Comparison of ENCODE assay signal across 10 cellular contexts in the genomic region with DNA sequence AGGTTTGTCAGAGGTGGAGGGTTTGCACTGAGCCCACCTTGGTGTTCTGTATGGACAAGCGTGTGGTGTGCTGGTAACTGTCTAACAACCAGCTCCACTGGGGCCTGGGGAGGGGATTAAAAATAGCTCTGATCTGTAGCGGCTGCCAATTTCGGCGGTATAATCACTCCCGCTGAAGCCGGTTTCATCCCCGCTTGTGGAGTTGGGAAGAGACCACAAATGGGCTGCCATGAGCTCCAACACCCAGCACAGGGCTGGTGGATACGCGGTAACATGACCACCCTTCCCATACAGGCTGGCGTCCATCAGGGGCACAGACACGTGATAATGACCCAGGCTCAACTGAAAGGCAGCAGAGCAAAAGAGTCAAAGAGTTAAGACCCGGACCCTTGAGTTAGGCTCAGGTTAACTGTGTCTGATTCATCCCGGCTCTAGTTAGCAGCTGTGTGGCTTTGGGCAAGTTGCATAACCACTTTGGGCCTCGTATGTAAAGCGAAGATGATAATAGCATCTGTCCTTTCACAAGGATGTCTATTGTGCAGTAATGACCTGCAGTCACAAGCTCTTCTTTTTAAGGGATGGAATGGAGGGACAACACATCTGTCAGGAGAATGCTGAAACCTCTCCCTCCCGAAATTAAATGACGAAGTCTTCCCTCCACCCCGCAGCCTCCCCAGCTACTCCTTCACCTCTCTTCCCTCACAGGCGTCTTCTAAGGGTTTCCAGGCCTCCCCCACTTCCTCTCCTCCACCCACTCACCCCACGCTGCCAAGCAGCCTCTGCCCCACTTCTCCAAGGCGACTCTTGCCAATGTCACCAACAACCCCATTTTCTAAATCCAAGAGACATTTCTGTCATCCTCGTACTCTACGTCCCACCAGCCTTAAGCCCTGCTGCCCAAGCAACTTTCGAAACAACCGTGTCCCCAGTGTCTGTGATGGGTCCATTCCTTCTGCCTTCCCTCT.
DNase-seq lines count a peak whose midpoint lies in the region; ATAC-seq, FAIRE-seq and TF ChIP-seq lines count a peak whose summit lies in the region.
"Had no signal": no experiment of that assay in that cellular context is flagged by ENCODE, and none has a peak within 500 bp of the region (broad histone marks: within the 10 kb centered on the region; RNA-seq: fewer than 3 reads in every experiment).

No MANE protein-coding gene starts in this region.

- DNase-seq in activated CD4-positive, alpha-beta T cell treated with anti-CD3 and anti-CD28 coated beads, Interleukin-2, amount 10 ng/mL, durations not matched to agents 24 days and 14 days = no peak
- DNase-seq in activated CD4-positive, alpha-beta T cell treated with anti-CD3 and anti-CD28 coated beads for 48 hours = no peak
- peak; percentile 56 for DNase-seq in NOMO-1 treated with dmso at 0.1 percent for 144 hours (lab: John Stamatoyannopoulos, UW; ENCODE audit: unreplicated experiment)
- no peak for DNase-seq in GM12878 (ENCODE audit: low read depth, low spot score)
- DNase-seq in spleen = peak; percentile 63
- DNase-seq in COR-L47 (lab: John Stamatoyannopoulos, UW) = no peak

- H3K27me3 ChIP-seq in GM12878 (replicated peaks in 1 of 2; ENCODE audit: control insufficient read depth in 2 of 2, insufficient read depth in 2 of 2, low read length in 1 of 2) (no peaks in the 10 kb centered on the region), spleen (replicated peaks in 1 of 7) (peaks cover 0 to 25% (median 0%) of the 10 kb centered on the region in 7 donors)
- H3K27me3 ChIP-seq: dorsolateral prefrontal cortex, SJSA1 had no signal

- no TSS peak for BruUV-seq in GM12878 (replicated peaks; lab: Mats Ljungman, UMichigan)

- no peak overlapping the region for H2AFZ ChIP-seq in GM12878 (ENCODE audit: control insufficient read depth, low read depth, low read length)

- no peak for TF ChIP-seq POLR2A in GM12878 (IDR thresholded peaks at IDR 0.05; ENCODE audit: low read depth, low read length)
- no peak for TF ChIP-seq POLR2A in spleen (IDR thresholded peaks at IDR 0.05)

- no peak overlapping the region for H3K4me2 ChIP-seq in GM12878 (ENCODE audit: control insufficient read depth, insufficient read depth)

- no peak overlapping the region for H3K9ac ChIP-seq in GM12878 (ENCODE audit: control insufficient read depth, insufficient read depth, low read length)

- TF ChIP-seq CTCF in GM12878 (IDR thresholded peaks at IDR 0.05 in 2 of 3, conservative IDR thresholded peaks at IDR 0.05 in 1 of 3; ENCODE audit: control insufficient read depth in 2 of 3, extremely low read depth in 1 of 3, insufficient read depth in 1 of 3, low read depth in 3 of 3, low read length in 3 of 3) = no peak
- TF ChIP-seq CTCF in spleen (IDR thresholded peaks at IDR 0.05 in 8 of 11, conservative IDR thresholded peaks at IDR 0.05 in 3 of 11) = no peak

- intact Hi-C loops in activated CD4-positive, alpha-beta T cell treated with anti-CD3 and anti-CD28 coated beads, Interleukin-2, amount 10 ng/mL, durations not matched to agents 24 days and 14 days (cut with micrococcal nuclease) = loop anchor here (10.0 kb wide), 1 partner anchor 562 kb away; no protein-coding TSS in a partner anchor
- intact Hi-C loops in GM12878 (cut with micrococcal nuclease; ENCODE audit: unreplicated experiment) (loop anchor here (5.0 kb wide), 1 partner anchor 81 kb away; no protein-coding TSS in a partner anchor), spleen (cut with DNase I; ENCODE audit: low total_unique reads) (no loop called here)

- in situ Hi-C loops in GM12878 (cut with MboI) = no loop called here

- H3K79me2 ChIP-seq in GM12878 (ENCODE audit: control insufficient read depth, insufficient read depth, low read length) = no peaks in the 10 kb centered on the region

- RAD21 ChIA-PET in GM12878 (lab: Charles Lee; ENCODE audit: unreplicated experiment) = interaction anchor here (0.8 to 1.7 kb wide), 4 partner anchors 25 to 136 kb away, joined by 3 to 5 read pairs (median 4); a partner anchor contains a TSS

- H3K27ac Mint-ChIP-seq in activated CD4-positive, alpha-beta T cell treated with anti-CD3 and anti-CD28 coated beads, Interleukin-2, amount 10 ng/mL, durations not matched to agents 24 days and 14 days = peak overlapping the region; percentile 77

- H3K4me1 Mint-ChIP-seq in activated CD4-positive, alpha-beta T cell treated with anti-CD3 and anti-CD28 coated beads, Interleukin-2, amount 10 ng/mL, durations not matched to agents 24 days and 14 days = peaks cover 67% of the 10 kb centered on the region

- H3K27me3 Mint-ChIP-seq in activated CD4-positive, alpha-beta T cell treated with anti-CD3 and anti-CD28 coated beads, Interleukin-2, amount 10 ng/mL, durations not matched to agents 24 days and 14 days = no peaks in the 10 kb centered on the region

- H3K36me3 Mint-ChIP-seq in activated CD4-positive, alpha-beta T cell treated with anti-CD3 and anti-CD28 coated beads, Interleukin-2, amount 10 ng/mL, durations not matched to agents 24 days and 14 days (ENCODE audit: low read depth) = no peaks in the 10 kb centered on the region

- H3K27ac ChIP-seq in GM12878 (ENCODE audit: control insufficient read depth, insufficient read depth) (no peak overlapping the region), spleen (peak overlapping the region in 2 of 8 donors; percentile 4)
- H3K27ac ChIP-seq: SJSA1 had no signal

- CTCF ChIA-PET in GM12878 (lab: Yijun Ruan, JAX) = interaction anchor here (0.6 to 1.6 kb wide), 5 partner anchors 26 to 134 kb away, joined by 3 to 6 read pairs (median 4); no protein-coding TSS in a partner anchor

- H3K4me3 Mint-ChIP-seq in activated CD4-positive, alpha-beta T cell treated with anti-CD3 and anti-CD28 coated beads, Interleukin-2, amount 10 ng/mL, durations not matched to agents 24 days and 14 days = no peak overlapping the region

- WGBS in GM12878 (ENCODE audit: insufficient coverage, insufficient replicate concordance, low lambda C conversion rate, missing lambda C conversion rate) = 69% methylated on average over 21 of the region's 25 CpGs
- WGBS in spleen, 5 donors = 60 to 75% (median 69%) methylated on average over 23 to 25 of the region's 25 CpGs

- H3K9me3 ChIP-seq in GM12878 (replicated peaks; ENCODE audit: control insufficient read depth, insufficient read depth, low read length) (no peaks in the 10 kb centered on the region), spleen (no peaks in the 10 kb centered on the region)
- H3K9me3 ChIP-seq: SJSA1 had no signal

- no peak for TF ChIP-seq EP300 in GM12878 (IDR thresholded peaks at IDR 0.05; ENCODE audit: borderline replicate concordance in 1 of 2, control insufficient read depth in 1 of 2, low read depth in 2 of 2, low read length in 2 of 2)

- POLR2A ChIA-PET in GM12878 (lab: Charles Lee) = interaction anchor here (0.6 to 2.2 kb wide), 5 partner anchors 21 to 1123 kb away, joined by 3 to 7 read pairs (median 3); a partner anchor contains a TSS

- no peaks in the 10 kb centered on the region for H3K9me3 Mint-ChIP-seq in activated CD4-positive, alpha-beta T cell treated with anti-CD3 and anti-CD28 coated beads, Interleukin-2, amount 10 ng/mL, durations not matched to agents 24 days and 14 days

- no peak overlapping the region for H3K4me3 ChIP-seq in GM12878
- no peak overlapping the region for H3K4me3 ChIP-seq in spleen
- H3K4me3 ChIP-seq: dorsolateral prefrontal cortex, SJSA1 had no signal

- SMC1A ChIA-PET in GM12878 (lab: Charles Lee; ENCODE audit: uncharacterized antibody, unreplicated experiment) = interaction anchor here (0.6 to 1.5 kb wide), 9 partner anchors 27 to 234 kb away, joined by 3 to 11 read pairs (median 4); a partner anchor contains a TSS

- TF ChIP-seq RAD21 in GM12878 (IDR thresholded peaks at IDR 0.05; ENCODE audit: insufficient read depth, low read depth, low read length) = no peak

- H3K4me1 ChIP-seq in GM12878 (ENCODE audit: control insufficient read depth, insufficient read depth, low read length) (peaks cover 47% of the 10 kb centered on the region), spleen (peaks cover 29 to 66% (median 42%) of the 10 kb centered on the region in 6 donors)

- no peak for ATAC-seq in GM12878
- ATAC-seq in HG02623 (IDR thresholded peaks at IDR 0.05; ENCODE audit: unreplicated experiment) = no peak
- no peak for ATAC-seq in GM19328 (IDR thresholded peaks at IDR 0.05; ENCODE audit: unreplicated experiment)

- no peak for FAIRE-seq in GM12878 (lab: Jason Lieb, UNC)

- H4K20me1 ChIP-seq in GM12878 (ENCODE audit: control insufficient read depth, insufficient read depth) = no peaks in the 10 kb centered on the region

- H3K36me3 ChIP-seq in GM12878 (ENCODE audit: control insufficient read depth in 2 of 2, insufficient read depth in 2 of 2, low read length in 1 of 2) (no peaks in the 10 kb centered on the region), spleen (no peaks in the 10 kb centered on the region)
- H3K36me3 ChIP-seq: SJSA1 had no signal

TF ChIP-seq in GM12878, 131 proteins besides CTCF, POLR2A, EP300 and RAD21 (continues in another document):
- TF ChIP-seq IKZF1 (conservative IDR thresholded peaks at IDR 0.05) (0 out of 2 replicates have a peak, but pooled peaks have one; percentile 18), ZNF217 (IDR thresholded peaks at IDR 0.05) (no peak), ZNF622 (IDR thresholded peaks at IDR 0.05) (no peak), BMI1 (IDR thresholded peaks at IDR 0.05; ENCODE audit: borderline replicate concordance) (no peak), ZNF274 (IDR thresholded peaks at IDR 0.05; ENCODE audit: insufficient read depth, insufficient read length) (no peak), SIN3A (IDR thresholded peaks at IDR 0.05; ENCODE audit: low read depth, low read length) (no peak)

Comparison
In these comparisons a context has a peak if more than half of its experiments do, and no peak if none do; other contexts are left out.
1. DNase-seq: peak in NOMO-1 treated with dmso at 0.1 percent for 144 hours (single experiment) and spleen (single experiment); none in activated CD4-positive, alpha-beta T cell treated with anti-CD3 and anti-CD28 coated beads, Interleukin-2, amount 10 ng/mL, durations not matched to agents 24 days and 14 days (single experiment), activated CD4-positive, alpha-beta T cell treated with anti-CD3 and anti-CD28 coated beads for 48 hours (single experiment), GM12878 (single experiment) and COR-L47 (single experiment).